In the genomic region with DNA sequence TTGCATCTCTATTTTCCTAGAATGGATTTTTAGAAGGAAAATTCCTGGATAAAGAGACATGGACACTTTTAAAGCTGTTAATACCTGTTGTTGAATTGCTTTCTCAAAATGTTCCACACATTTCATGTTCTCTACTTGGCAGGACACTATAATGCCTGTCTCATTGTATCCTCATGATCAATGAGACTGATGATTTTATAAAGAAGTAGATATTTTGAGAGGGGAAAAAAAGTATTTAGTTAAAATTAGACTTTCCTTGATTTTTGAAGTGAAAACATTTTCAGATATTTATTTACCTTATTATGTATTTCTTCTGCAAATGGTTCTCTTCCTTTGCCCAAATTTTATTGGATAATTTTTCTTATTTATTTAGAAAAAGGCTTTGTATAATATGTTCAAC, we compare ENCODE assay signal across 35 cellular contexts.
"Had no signal": no experiment of that assay in that cellular context is flagged by ENCODE, and none has a peak within 500 bp of the region (broad histone marks: within the 10 kb centered on the region; RNA-seq: fewer than 3 reads in every experiment).

No MANE protein-coding gene starts in this region.

- H3K9ac ChIP-seq: KMS-11 had no signal

- H3K27ac ChIP-seq: KMS-11 had no signal

- H3K4me3 ChIP-seq: MG63 had no signal

- H3K27me3 ChIP-seq: MG63 had no signal

- DNase-seq: Karpas-422, Kasumi-1, KBM-7, KG1, MG63, MM.1S, MV-4-11, NCI-H1048, NCI-H1092, NCI-H1092 treated with DMSO at 0.1 percent for 48 hours, NCI-H1105, NCI-H1105 treated with DMSO at 0.1 percent for 48 hours, NCI-H1417, NCI-H1417 treated with DMSO at 0.1 percent for 48 hours, NCI-H1436, NCI-H1436 treated with DMSO at 0.1 percent for 48 hours, NCI-H146, NCI-H1694, NCI-H1694 treated with DMSO at 0.1 percent for 48 hours, NCI-H187, NCI-H187 treated with DMSO at 0.1 percent for 48 hours, NCI-H1930, NCI-H2029, NCI-H2029 treated with DMSO at 0.1 percent for 48 hours, NCI-H2081, NCI-H2081 treated with DMSO at 0.1 percent for 48 hours, NCI-H2107, NCI-H2171, NCI-H2171 treated with DMSO at 0.1 percent for 48 hours, NCI-H2227 treated with DMSO at 0.1 percent for 48 hours, NCI-H226, NCI-H345, NCI-H446, NCI-H446 treated with DMSO at 0.1 percent for 48 hours had no signal

- H3K4me2 ChIP-seq: KMS-11 had no signal

- H3K36me3 ChIP-seq: MG63 had no signal
